In the genomic region with DNA sequence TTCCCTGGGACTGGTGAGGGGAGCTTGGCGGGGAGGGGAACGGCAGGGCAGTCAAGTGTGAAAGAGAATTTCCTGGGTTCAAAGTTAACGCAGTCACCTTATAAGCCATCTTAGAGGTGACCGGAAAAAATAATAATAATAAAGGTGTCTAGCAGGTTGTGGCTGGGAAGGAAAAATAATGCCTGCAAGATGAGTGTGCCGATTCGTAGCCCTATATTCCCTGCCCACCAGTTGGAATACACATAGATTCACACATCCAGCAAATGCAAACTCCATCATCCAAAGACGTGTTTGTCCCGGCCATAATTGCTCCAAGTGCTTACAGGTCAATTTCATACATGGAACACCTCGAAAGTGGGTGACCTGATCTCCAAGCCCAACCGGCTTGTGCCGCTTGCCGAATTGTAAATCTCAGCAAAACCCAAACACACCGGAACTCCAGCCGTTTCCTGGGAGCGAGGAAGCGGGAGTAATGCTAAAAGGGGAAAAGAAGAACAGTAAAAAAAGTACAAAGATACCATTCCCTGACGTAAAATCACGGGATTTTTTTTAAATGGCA, we compare ENCODE assay signal across 8 cellular contexts. TPM values are rescaled to one million over a fixed set of nuclear protein-coding genes. Genes with fewer than 3 reads are reported as not detected.
A peak's percentile ranks its signal among the peaks of the same experiment; 100 is the strongest.
DNase-seq lines count a peak whose midpoint lies in the region; ATAC-seq and TF ChIP-seq lines count a peak whose summit lies in the region.

No MANE protein-coding gene starts in this region.

- peak overlapping the region; percentile 85 for H3K9ac ChIP-seq in fibroblast of lung (ENCODE audit: insufficient read depth, low read length)

- H3K27ac Mint-ChIP-seq in progenitor cell of endocrine pancreas = peak overlapping the region; percentile 98

- no peaks in the 10 kb centered on the region for H4K20me1 ChIP-seq in fibroblast of lung (ENCODE audit: control insufficient read depth, extremely low read depth, insufficient read depth, low read length)

- DNase-seq in ELF-1 (ENCODE audit: low read depth, low spot score) (peak; percentile 64), NCI-H69 (lab: John Stamatoyannopoulos, UW) (peak; percentile 59), fibroblast of lung (ENCODE audit: low read depth in 2 of 2) (peak; percentile 46 to 50), progenitor cell of endocrine pancreas (ENCODE audit: low spot score, unreplicated experiment) (no peak), HPDE6-E6E7 (ENCODE audit: extremely low spot score) (no peak), OCI-M1 (lab: John Stamatoyannopoulos, UW) (no peak), GF-D8 (lab: John Stamatoyannopoulos, UW) (no peak)

- peak overlapping the region; percentile 94 to 99 (median 95) for H3K4me3 ChIP-seq in fibroblast of lung (replicated peaks in 1 of 4; ENCODE audit: control extremely low read depth in 1 of 4, insufficient read depth in 1 of 4, low read depth in 3 of 4, low read length in 4 of 4)

- H3K4me1 Mint-ChIP-seq in progenitor cell of endocrine pancreas (ENCODE audit: low read depth) = peaks cover 27% of the 10 kb centered on the region

- peak overlapping the region; percentile 96 for H3K27ac ChIP-seq in fibroblast of lung (ENCODE audit: insufficient read depth, low read length)

- H3K36me3 Mint-ChIP-seq in progenitor cell of endocrine pancreas (ENCODE audit: insufficient read depth) = peaks cover 4% of the 10 kb centered on the region

- no peak for TF ChIP-seq CTCF in fibroblast of lung (conservative IDR thresholded peaks at IDR 0.05 in 1 of 2, IDR thresholded peaks at IDR 0.05 in 1 of 2; ENCODE audit: low read depth in 1 of 2, low read length in 2 of 2)
- TF ChIP-seq CTCF in progenitor cell of endocrine pancreas (IDR thresholded peaks at IDR 0.05; ENCODE audit: unreplicated experiment) = no peak

- no peaks in the 10 kb centered on the region for H3K9me3 Mint-ChIP-seq in progenitor cell of endocrine pancreas (ENCODE audit: low read depth)

- H3K9me3 ChIP-seq in fibroblast of lung (ENCODE audit: control insufficient read depth, insufficient read depth, low read depth, low read length) = no peaks in the 10 kb centered on the region

- peak overlapping the region; percentile 74 for H3K4me2 ChIP-seq in fibroblast of lung (ENCODE audit: extremely low read depth, insufficient read depth, low read length)

- no peaks in the 10 kb centered on the region for H3K27me3 ChIP-seq in fibroblast of lung (ENCODE audit: control insufficient read depth, insufficient read depth, low read length)

- peaks cover 16% of the 10 kb centered on the region for H3K27me3 Mint-ChIP-seq in progenitor cell of endocrine pancreas

- H3K79me2 ChIP-seq in fibroblast of lung (ENCODE audit: control insufficient read depth, insufficient read depth, low read length) = peaks cover 62% of the 10 kb centered on the region

- peak overlapping the region; percentile 17 for H2AFZ ChIP-seq in fibroblast of lung (ENCODE audit: low read length)

- no peaks in the 10 kb centered on the region for H3K36me3 ChIP-seq in fibroblast of lung (ENCODE audit: control insufficient read depth, insufficient read depth, low read length)

- peaks cover 5% of the 10 kb centered on the region for H3K4me1 ChIP-seq in fibroblast of lung (ENCODE audit: control insufficient read depth, extremely low read depth, insufficient read depth, low read length)

- H3K4me3 Mint-ChIP-seq in progenitor cell of endocrine pancreas (ENCODE audit: low read depth) = peak overlapping the region; percentile 96

- ATAC-seq in GM21717 (IDR thresholded peaks at IDR 0.05; ENCODE audit: unreplicated experiment) = no peak

RNA-seq across cellular contexts. Expression of a gene that starts 1.3 kb away (rescaled TPM):
- 408 and 729 TPM in 2 replicates for total RNA-seq in fibroblast of lung
- 151 and 188 TPM in 2 replicates for polyA plus RNA-seq in fibroblast of lung
- 109 and 124 TPM in 2 replicates for polyA plus RNA-seq in fibroblast of lung (2012)
- 1,250 and 1,562 TPM in 2 replicates for polyA minus RNA-seq in fibroblast of lung (ENCODE audit: low replicate concordance)
- 263 and 264 TPM in 2 replicates for total RNA-seq in progenitor cell of endocrine pancreas

Comparison
In these comparisons a context has a peak if more than half of its experiments do, and no peak if none do; other contexts are left out.
1. DNase-seq: peak in ELF-1 (single experiment), NCI-H69 (single experiment) and fibroblast of lung (2 of 2); none in progenitor cell of endocrine pancreas (single experiment), HPDE6-E6E7 (single experiment), OCI-M1 (single experiment) and GF-D8 (single experiment).